1 cellular context compared by ENCODE assay signal in genomic region chr19:40367577-40368434, GRCh38.
TF ChIP-seq lines count a peak whose summit lies in the region.

No MANE protein-coding gene starts in this region.

TF ChIP-seq in neural cell, 6 proteins besides CTCF, POLR2A, EP300 and RAD21:
- TF ChIP-seq SMC3 (conservative IDR thresholded peaks at IDR 0.05; ENCODE audit: poor library complexity) (no peak), EZH2 (IDR thresholded peaks at IDR 0.05; ENCODE audit: borderline replicate concordance, insufficient read depth, low read length, poor library complexity, severe bottlenecking) (no peak), MXI1 (conservative IDR thresholded peaks at IDR 0.05; ENCODE audit: poor library complexity, severe bottlenecking) (no peak), TAF1 (IDR thresholded peaks at IDR 0.05; ENCODE audit: low read depth) (no peak), POLR2AphosphoS5 (IDR thresholded peaks at IDR 0.05) (no peak)
- TF ChIP-seq, protein P1, sequence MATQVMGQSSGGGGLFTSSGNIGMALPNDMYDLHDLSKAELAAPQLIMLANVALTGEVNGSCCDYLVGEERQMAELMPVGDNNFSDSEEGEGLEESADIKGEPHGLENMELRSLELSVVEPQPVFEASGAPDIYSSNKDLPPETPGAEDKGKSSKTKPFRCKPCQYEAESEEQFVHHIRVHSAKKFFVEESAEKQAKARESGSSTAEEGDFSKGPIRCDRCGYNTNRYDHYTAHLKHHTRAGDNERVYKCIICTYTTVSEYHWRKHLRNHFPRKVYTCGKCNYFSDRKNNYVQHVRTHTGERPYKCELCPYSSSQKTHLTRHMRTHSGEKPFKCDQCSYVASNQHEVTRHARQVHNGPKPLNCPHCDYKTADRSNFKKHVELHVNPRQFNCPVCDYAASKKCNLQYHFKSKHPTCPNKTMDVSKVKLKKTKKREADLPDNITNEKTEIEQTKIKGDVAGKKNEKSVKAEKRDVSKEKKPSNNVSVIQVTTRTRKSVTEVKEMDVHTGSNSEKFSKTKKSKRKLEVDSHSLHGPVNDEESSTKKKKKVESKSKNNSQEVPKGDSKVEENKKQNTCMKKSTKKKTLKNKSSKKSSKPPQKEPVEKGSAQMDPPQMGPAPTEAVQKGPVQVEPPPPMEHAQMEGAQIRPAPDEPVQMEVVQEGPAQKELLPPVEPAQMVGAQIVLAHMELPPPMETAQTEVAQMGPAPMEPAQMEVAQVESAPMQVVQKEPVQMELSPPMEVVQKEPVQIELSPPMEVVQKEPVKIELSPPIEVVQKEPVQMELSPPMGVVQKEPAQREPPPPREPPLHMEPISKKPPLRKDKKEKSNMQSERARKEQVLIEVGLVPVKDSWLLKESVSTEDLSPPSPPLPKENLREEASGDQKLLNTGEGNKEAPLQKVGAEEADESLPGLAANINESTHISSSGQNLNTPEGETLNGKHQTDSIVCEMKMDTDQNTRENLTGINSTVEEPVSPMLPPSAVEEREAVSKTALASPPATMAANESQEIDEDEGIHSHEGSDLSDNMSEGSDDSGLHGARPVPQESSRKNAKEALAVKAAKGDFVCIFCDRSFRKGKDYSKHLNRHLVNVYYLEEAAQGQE (IDR thresholded peaks at IDR 0.05; ENCODE audit: borderline replicate concordance) = no peak
